In the genomic region with DNA sequence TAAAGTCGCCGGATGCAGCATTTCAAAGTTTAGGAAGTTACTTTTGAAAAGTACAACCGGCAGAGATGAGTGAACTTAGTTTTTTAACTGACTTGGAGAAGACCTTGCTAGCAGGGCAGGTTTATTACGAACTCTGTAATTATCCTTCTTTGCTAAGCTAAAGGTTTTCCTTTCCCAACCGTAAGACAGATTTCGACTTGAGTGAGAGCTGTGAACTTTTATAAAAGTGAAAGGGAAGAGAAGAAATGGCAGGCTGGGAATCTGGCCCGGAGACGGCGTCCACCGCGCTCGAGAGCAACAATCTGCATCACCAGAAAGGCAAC, we compare ENCODE assay signal across 8 cellular contexts. TPM values are rescaled to one million over a fixed set of nuclear protein-coding genes. Genes with fewer than 3 reads are reported as not detected.
A peak's percentile ranks its signal among the peaks of the same experiment; 100 is the strongest.
DNase-seq lines count a peak whose midpoint lies in the region; ATAC-seq and TF ChIP-seq lines count a peak whose summit lies in the region.

No MANE protein-coding gene starts in this region.

- H3K4me1 ChIP-seq in HEK293 (ENCODE audit: control insufficient read depth, insufficient read depth, low read length) (0 out of 2 replicates have a peak, but pooled peaks cover 4% of the 10 kb centered on the region), ascending aorta (peaks cover 0 to 8% of the 10 kb centered on the region in 2 donors), lower lobe of right lung (peaks cover 28% of the 10 kb centered on the region), vagina (peaks cover 34% of the 10 kb centered on the region)

- H3K27ac ChIP-seq in HEK293 (ENCODE audit: extremely low read depth, low read depth, low read length) (peak overlapping the region; percentile 48; the same call in 1 of the 2 replicates), ascending aorta (peak overlapping the region; percentile 82 to 99), lower lobe of right lung (peak overlapping the region; percentile 93), vagina (peak overlapping the region; percentile 93)

- CTCF ChIA-PET in HEK293 (lab: Yijun Ruan, JAX) = interaction anchor here (0.6 to 0.8 kb wide), 2 partner anchors 71 to 77 kb away, joined by 3 read pairs; no protein-coding TSS in a partner anchor

- no peak for TF ChIP-seq POLR2A in vagina (IDR thresholded peaks at IDR 0.05)

- intact Hi-C loops in ascending aorta (cut with DNase I) (loop anchor here (5.0 kb wide), 3 partner anchors 261 to 341 kb away; a partner anchor contains a TSS), lower lobe of right lung (cut with DNase I) (loop anchor here (10.0 kb wide), 1 partner anchor 131 kb away; no protein-coding TSS in a partner anchor), vagina (cut with DNase I) (loop anchor here (10.0 kb wide), 4 partner anchors 141 to 299 kb away; a partner anchor contains a TSS)

- H3K9me3 ChIP-seq in HEK293 (ENCODE audit: control insufficient read depth, insufficient read depth, low read depth, low read length) = no peaks in the 10 kb centered on the region
- no peaks in the 10 kb centered on the region for H3K9me3 ChIP-seq in ascending aorta
- no peaks in the 10 kb centered on the region for H3K9me3 ChIP-seq in lower lobe of right lung
- no peaks in the 10 kb centered on the region for H3K9me3 ChIP-seq in vagina

- TF ChIP-seq CTCF in AG09309 (IDR thresholded peaks at IDR 0.05; ENCODE audit: control insufficient read depth, insufficient read depth, low read depth, low read length, missing control alignments) (no peak), HEK293 (tag by site-specific recombination; IDR thresholded peaks at IDR 0.05) (no peak), ascending aorta (IDR thresholded peaks at IDR 0.05) (no peak), lower lobe of right lung (IDR thresholded peaks at IDR 0.05) (no peak), vagina (IDR thresholded peaks at IDR 0.05) (no peak), GM10266 (IDR thresholded peaks at IDR 0.05; ENCODE audit: control insufficient read depth, insufficient read depth, low read depth, missing control alignments) (no peak)

- H3K4me3 ChIP-seq in AG09309 (ENCODE audit: control insufficient read depth, low read depth, low read length) (peak overlapping the region; percentile 76), HEK293 (ENCODE audit: low read depth, low read length) (peak overlapping the region; percentile 78), ascending aorta (peak overlapping the region; percentile 85 to 97), lower lobe of right lung (peak overlapping the region; percentile 74), vagina (peak overlapping the region; percentile 72 to 98)

- peak in 1 of 2 donors; percentile 54 for ATAC-seq in lower lobe of right lung
- no peak for ATAC-seq in HG03025 (IDR thresholded peaks at IDR 0.05; ENCODE audit: low FRiP score, unreplicated experiment)

- H3K36me3 ChIP-seq in HEK293 (ENCODE audit: control insufficient read depth in 2 of 2, insufficient read depth in 1 of 2, low read length in 2 of 2) (peaks cover 0 to 2% of the 10 kb centered on the region in 2 experiments; a peak in 1 of 3 replicates), ascending aorta (no peaks in the 10 kb centered on the region), lower lobe of right lung (no peaks in the 10 kb centered on the region), vagina (no peaks in the 10 kb centered on the region)

- POLR2A ChIA-PET in HEK293 (lab: Yijun Ruan, JAX) = interaction anchor here (0.8 to 1.4 kb wide), 2 partner anchors 168 to 169 kb away, joined by 3 read pairs; no protein-coding TSS in a partner anchor

- no peak for DNase-seq in AG09309 (ENCODE audit: low read depth)
- no peak for DNase-seq in ascending aorta (ENCODE audit: low spot score in 2 of 2)
- DNase-seq in lower lobe of right lung = no peak
- no peak for DNase-seq in vagina (ENCODE audit: extremely low spot score in 2 of 2)
- DNase-seq in occipital lobe (lab: John Stamatoyannopoulos, UW) = no peak
- no peak for DNase-seq in GM10266 (ENCODE audit: extremely low spot score)

- H3K27me3 ChIP-seq in ascending aorta (no peaks in the 10 kb centered on the region), lower lobe of right lung (ENCODE audit: low read depth) (no peaks in the 10 kb centered on the region), vagina (no peaks in the 10 kb centered on the region)

TF ChIP-seq in HEK293, 187 proteins besides CTCF, POLR2A, EP300 and RAD21:
- TF ChIP-seq SALL2 (tag by site-specific recombination; IDR thresholded peaks at IDR 0.05; ENCODE audit: borderline replicate concordance) = no peak
- no peak for TF ChIP-seq ZNF423 (tag by site-specific recombination; IDR thresholded peaks at IDR 0.05)
- TF ChIP-seq ZFP41 (tag by site-specific recombination; IDR thresholded peaks at IDR 0.05; ENCODE audit: borderline replicate concordance) = no peak
- TF ChIP-seq KLF7 (tag by site-specific recombination; IDR thresholded peaks at IDR 0.05; ENCODE audit: borderline replicate concordance) = no peak
- TF ChIP-seq PRDM1 (tag by site-specific recombination; IDR thresholded peaks at IDR 0.05) = peak; percentile 80
- TF ChIP-seq, protein P1, sequence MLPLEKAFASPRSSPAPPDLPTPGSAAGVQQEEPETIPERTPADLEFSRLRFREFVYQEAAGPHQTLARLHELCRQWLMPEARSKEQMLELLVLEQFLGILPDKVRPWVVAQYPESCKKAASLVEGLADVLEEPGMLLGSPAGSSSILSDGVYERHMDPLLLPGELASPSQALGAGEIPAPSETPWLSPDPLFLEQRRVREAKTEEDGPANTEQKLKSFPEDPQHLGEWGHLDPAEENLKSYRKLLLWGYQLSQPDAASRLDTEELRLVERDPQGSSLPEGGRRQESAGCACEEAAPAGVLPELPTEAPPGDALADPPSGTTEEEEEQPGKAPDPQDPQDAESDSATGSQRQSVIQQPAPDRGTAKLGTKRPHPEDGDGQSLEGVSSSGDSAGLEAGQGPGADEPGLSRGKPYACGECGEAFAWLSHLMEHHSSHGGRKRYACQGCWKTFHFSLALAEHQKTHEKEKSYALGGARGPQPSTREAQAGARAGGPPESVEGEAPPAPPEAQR (tag by site-specific recombination; IDR thresholded peaks at IDR 0.05) = no peak

RNA-seq across cellular contexts. Expression of a gene that starts 0.7 kb away (rescaled TPM):
- total RNA-seq in ascending aorta (112 TPM), lower lobe of right lung (51.9 TPM), vagina (50.3 TPM), occipital lobe (25.7 TPM)
